Comparison of ENCODE assay signal across 1 cellular context in the genomic region with DNA sequence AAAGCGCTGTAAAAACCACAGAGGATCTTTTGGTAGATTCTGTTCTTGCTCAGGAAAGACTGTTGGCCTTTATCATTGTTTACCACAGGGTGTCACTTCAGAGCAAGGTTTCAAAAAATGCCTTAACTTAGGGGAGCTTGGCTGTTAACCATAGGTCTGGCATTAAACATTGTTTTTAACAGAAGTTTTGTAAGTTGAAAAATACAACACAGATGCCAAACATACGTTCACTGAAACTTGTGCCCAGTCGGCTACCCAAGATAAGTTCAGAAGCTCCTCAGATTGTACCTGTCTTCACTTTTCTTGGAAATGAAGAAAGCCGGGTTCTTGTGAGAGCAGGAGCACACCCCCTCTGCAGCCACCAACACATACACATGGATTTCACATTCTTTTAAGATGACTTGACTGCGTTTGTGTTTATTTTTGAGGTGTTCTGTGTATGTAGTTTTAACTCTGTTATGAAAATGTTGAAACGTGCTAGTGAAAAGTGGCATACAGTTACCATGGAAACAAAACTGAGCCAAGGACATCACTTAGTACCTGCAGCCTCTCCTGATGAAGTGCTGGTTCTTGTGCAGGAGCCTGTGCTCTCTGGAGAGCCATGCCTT.
TF ChIP-seq lines count a peak whose summit lies in the region.

No MANE protein-coding gene starts in this region.

TF ChIP-seq in HepG2, 621 proteins besides CTCF, POLR2A, EP300 and RAD21 (continued from another document):
- TF ChIP-seq, protein P1, sequence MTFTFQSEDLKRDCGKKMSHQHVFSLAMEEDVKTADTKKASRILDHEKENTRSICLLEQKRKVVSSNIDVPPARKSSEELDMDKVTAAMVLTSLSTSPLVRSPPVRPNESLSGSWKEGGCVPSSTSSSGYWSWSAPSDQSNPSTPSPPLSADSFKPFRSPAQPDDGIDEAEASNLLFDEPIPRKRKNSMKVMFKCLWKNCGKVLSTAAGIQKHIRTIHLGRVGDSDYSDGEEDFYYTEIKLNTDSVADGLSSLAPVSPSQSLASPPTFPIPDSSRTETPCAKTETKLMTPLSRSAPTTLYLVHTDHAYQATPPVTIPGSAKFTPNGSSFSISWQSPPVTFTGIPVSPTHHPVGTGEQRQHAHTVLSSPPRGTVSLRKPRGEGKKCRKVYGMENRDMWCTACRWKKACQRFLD (CRISPR knock-in tag; IDR thresholded peaks at IDR 0.05; ENCODE audit: borderline replicate concordance) = no peak
- TF ChIP-seq KDM4B (CRISPR knock-in tag; IDR thresholded peaks at IDR 0.05) = no peak
- no peak for TF ChIP-seq ZNF605 (CRISPR knock-in tag; IDR thresholded peaks at IDR 0.05)
- no peak for TF ChIP-seq ZNF432 (CRISPR knock-in tag; IDR thresholded peaks at IDR 0.05; ENCODE audit: borderline replicate concordance)
- TF ChIP-seq WIZ (CRISPR knock-in tag; IDR thresholded peaks at IDR 0.05) = no peak
- TF ChIP-seq TP53 (CRISPR knock-in tag; conservative IDR thresholded peaks at IDR 0.05) = no peak
- TF ChIP-seq, protein P2, sequence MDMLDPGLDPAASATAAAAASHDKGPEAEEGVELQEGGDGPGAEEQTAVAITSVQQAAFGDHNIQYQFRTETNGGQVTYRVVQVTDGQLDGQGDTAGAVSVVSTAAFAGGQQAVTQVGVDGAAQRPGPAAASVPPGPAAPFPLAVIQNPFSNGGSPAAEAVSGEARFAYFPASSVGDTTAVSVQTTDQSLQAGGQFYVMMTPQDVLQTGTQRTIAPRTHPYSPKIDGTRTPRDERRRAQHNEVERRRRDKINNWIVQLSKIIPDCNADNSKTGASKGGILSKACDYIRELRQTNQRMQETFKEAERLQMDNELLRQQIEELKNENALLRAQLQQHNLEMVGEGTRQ (IDR thresholded peaks at IDR 0.05; ENCODE audit: low read depth, low read length) = no peak
- TF ChIP-seq, protein P2 (CRISPR knock-in tag; IDR thresholded peaks at IDR 0.05; ENCODE audit: borderline replicate concordance) = no peak
- TF ChIP-seq, protein P3, sequence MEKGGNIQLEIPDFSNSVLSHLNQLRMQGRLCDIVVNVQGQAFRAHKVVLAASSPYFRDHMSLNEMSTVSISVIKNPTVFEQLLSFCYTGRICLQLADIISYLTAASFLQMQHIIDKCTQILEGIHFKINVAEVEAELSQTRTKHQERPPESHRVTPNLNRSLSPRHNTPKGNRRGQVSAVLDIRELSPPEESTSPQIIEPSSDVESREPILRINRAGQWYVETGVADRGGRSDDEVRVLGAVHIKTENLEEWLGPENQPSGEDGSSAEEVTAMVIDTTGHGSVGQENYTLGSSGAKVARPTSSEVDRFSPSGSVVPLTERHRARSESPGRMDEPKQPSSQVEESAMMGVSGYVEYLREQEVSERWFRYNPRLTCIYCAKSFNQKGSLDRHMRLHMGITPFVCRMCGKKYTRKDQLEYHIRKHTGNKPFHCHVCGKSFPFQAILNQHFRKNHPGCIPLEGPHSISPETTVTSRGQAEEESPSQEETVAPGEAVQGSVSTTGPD (CRISPR knock-in tag; IDR thresholded peaks at IDR 0.05) = no peak
- peak; percentile 83 for TF ChIP-seq RFX1 (IDR thresholded peaks at IDR 0.05)
- no peak for TF ChIP-seq HNRNPUL1 (IDR thresholded peaks at IDR 0.05; ENCODE audit: low read depth, low read length)
- TF ChIP-seq ZNF567 (CRISPR knock-in tag; IDR thresholded peaks at IDR 0.05; ENCODE audit: borderline replicate concordance) = peak; percentile 17; the same call in 1 of the 2 replicates
- TF ChIP-seq ZNF607 (CRISPR knock-in tag; IDR thresholded peaks at IDR 0.05; ENCODE audit: borderline replicate concordance) = peak; percentile 62; the same call in 1 of the 2 replicates
- TF ChIP-seq, protein P4, sequence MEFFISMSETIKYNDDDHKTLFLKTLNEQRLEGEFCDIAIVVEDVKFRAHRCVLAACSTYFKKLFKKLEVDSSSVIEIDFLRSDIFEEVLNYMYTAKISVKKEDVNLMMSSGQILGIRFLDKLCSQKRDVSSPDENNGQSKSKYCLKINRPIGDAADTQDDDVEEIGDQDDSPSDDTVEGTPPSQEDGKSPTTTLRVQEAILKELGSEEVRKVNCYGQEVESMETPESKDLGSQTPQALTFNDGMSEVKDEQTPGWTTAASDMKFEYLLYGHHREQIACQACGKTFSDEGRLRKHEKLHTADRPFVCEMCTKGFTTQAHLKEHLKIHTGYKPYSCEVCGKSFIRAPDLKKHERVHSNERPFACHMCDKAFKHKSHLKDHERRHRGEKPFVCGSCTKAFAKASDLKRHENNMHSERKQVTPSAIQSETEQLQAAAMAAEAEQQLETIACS (CRISPR knock-in tag; IDR thresholded peaks at IDR 0.05) = no peak
- TF ChIP-seq BHLHE40 (IDR thresholded peaks at IDR 0.05; ENCODE audit: low read length) = peak; percentile 80
- TF ChIP-seq HNRNPLL (IDR thresholded peaks at IDR 0.05; ENCODE audit: low read depth, low read length, poor library complexity, severe bottlenecking) = no peak
- TF ChIP-seq CHD4 (IDR thresholded peaks at IDR 0.05; ENCODE audit: borderline replicate concordance, low read length) = peak; percentile 66; the same call in 1 of the 2 replicates
- no peak for TF ChIP-seq MEF2D (CRISPR knock-in tag; IDR thresholded peaks at IDR 0.05)
- 0 out of 2 replicates have a peak, but pooled peaks have one; percentile 17 for TF ChIP-seq FOXK2 (IDR thresholded peaks at IDR 0.05)
- TF ChIP-seq, protein P5, sequence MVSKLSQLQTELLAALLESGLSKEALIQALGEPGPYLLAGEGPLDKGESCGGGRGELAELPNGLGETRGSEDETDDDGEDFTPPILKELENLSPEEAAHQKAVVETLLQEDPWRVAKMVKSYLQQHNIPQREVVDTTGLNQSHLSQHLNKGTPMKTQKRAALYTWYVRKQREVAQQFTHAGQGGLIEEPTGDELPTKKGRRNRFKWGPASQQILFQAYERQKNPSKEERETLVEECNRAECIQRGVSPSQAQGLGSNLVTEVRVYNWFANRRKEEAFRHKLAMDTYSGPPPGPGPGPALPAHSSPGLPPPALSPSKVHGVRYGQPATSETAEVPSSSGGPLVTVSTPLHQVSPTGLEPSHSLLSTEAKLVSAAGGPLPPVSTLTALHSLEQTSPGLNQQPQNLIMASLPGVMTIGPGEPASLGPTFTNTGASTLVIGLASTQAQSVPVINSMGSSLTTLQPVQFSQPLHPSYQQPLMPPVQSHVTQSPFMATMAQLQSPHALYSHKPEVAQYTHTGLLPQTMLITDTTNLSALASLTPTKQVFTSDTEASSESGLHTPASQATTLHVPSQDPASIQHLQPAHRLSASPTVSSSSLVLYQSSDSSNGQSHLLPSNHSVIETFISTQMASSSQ (IDR thresholded peaks at IDR 0.05; ENCODE audit: low read depth) = 0 out of 2 replicates have a peak, but pooled peaks have one; percentile 20
- TF ChIP-seq, protein P5 (CRISPR knock-in tag; IDR thresholded peaks at IDR 0.05; ENCODE audit: borderline replicate concordance) = no peak
- 0 out of 2 replicates have a peak, but pooled peaks have one; percentile 3 for TF ChIP-seq TBX2 (CRISPR knock-in tag; IDR thresholded peaks at IDR 0.05; ENCODE audit: borderline replicate concordance)
- TF ChIP-seq KLF16 (CRISPR knock-in tag; IDR thresholded peaks at IDR 0.05) = no peak
- TF ChIP-seq, protein P6, sequence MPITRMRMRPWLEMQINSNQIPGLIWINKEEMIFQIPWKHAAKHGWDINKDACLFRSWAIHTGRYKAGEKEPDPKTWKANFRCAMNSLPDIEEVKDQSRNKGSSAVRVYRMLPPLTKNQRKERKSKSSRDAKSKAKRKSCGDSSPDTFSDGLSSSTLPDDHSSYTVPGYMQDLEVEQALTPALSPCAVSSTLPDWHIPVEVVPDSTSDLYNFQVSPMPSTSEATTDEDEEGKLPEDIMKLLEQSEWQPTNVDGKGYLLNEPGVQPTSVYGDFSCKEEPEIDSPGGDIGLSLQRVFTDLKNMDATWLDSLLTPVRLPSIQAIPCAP (CRISPR knock-in tag; IDR thresholded peaks at IDR 0.05; ENCODE audit: low read depth) = no peak
- TF ChIP-seq HNRNPH1 (optimal IDR thresholded peaks at IDR 0.05; ENCODE audit: low read depth, low read length) = no peak
- no peak for TF ChIP-seq RBM39 (IDR thresholded peaks at IDR 0.05; ENCODE audit: low read depth, low read length, poor library complexity, severe bottlenecking)
- no peak for TF ChIP-seq HMGA1 (CRISPR knock-in tag; conservative IDR thresholded peaks at IDR 0.05)
- no peak for TF ChIP-seq TCF12 (IDR thresholded peaks at IDR 0.05)
- TF ChIP-seq TCF12 (CRISPR knock-in tag; IDR thresholded peaks at IDR 0.05) = no peak
- no peak for TF ChIP-seq ZBTB7A (CRISPR knock-in tag; IDR thresholded peaks at IDR 0.05)
- TF ChIP-seq ASH2L (IDR thresholded peaks at IDR 0.05; ENCODE audit: insufficient read length, low read depth, low read length) = peak; percentile 60
- no peak for TF ChIP-seq ZC3H4 (CRISPR knock-in tag; IDR thresholded peaks at IDR 0.05; ENCODE audit: borderline replicate concordance)
- TF ChIP-seq, protein P7, sequence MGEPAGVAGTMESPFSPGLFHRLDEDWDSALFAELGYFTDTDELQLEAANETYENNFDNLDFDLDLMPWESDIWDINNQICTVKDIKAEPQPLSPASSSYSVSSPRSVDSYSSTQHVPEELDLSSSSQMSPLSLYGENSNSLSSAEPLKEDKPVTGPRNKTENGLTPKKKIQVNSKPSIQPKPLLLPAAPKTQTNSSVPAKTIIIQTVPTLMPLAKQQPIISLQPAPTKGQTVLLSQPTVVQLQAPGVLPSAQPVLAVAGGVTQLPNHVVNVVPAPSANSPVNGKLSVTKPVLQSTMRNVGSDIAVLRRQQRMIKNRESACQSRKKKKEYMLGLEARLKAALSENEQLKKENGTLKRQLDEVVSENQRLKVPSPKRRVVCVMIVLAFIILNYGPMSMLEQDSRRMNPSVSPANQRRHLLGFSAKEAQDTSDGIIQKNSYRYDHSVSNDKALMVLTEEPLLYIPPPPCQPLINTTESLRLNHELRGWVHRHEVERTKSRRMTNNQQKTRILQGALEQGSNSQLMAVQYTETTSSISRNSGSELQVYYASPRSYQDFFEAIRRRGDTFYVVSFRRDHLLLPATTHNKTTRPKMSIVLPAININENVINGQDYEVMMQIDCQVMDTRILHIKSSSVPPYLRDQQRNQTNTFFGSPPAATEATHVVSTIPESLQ (CRISPR knock-in tag; conservative IDR thresholded peaks at IDR 0.05) = 0 out of 2 replicates have a peak, but pooled peaks have one; percentile 28
- TF ChIP-seq NR2C2 (CRISPR knock-in tag; IDR thresholded peaks at IDR 0.05; ENCODE audit: borderline replicate concordance) = no peak
- peak; percentile 7; the same call in 1 of the 2 replicates for TF ChIP-seq ZNF331 (CRISPR knock-in tag; IDR thresholded peaks at IDR 0.05)
- no peak for TF ChIP-seq ZNF335 (CRISPR knock-in tag; IDR thresholded peaks at IDR 0.05)
- no peak for TF ChIP-seq ZNF768 (CRISPR knock-in tag; IDR thresholded peaks at IDR 0.05)
- TF ChIP-seq, protein P8, sequence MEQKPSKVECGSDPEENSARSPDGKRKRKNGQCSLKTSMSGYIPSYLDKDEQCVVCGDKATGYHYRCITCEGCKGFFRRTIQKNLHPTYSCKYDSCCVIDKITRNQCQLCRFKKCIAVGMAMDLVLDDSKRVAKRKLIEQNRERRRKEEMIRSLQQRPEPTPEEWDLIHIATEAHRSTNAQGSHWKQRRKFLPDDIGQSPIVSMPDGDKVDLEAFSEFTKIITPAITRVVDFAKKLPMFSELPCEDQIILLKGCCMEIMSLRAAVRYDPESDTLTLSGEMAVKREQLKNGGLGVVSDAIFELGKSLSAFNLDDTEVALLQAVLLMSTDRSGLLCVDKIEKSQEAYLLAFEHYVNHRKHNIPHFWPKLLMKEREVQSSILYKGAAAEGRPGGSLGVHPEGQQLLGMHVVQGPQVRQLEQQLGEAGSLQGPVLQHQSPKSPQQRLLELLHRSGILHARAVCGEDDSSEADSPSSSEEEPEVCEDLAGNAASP (CRISPR knock-in tag; IDR thresholded peaks at IDR 0.05; ENCODE audit: borderline replicate concordance) = no peak
- TF ChIP-seq TGIF2 (CRISPR knock-in tag; IDR thresholded peaks at IDR 0.05) = no peak
